In genomic region chr3:45223889-45224730, GRCh38 we compare ENCODE assay signal across 9 cellular contexts. TPM values are rescaled to one million over a fixed set of nuclear protein-coding genes. Genes with fewer than 3 reads are reported as not detected.
DNase-seq lines count a peak whose midpoint lies in the region; ATAC-seq and TF ChIP-seq lines count a peak whose summit lies in the region.
"Had no signal": no experiment of that assay in that cellular context is flagged by ENCODE, and none has a peak within 500 bp of the region (broad histone marks: within the 10 kb centered on the region; RNA-seq: fewer than 3 reads in every experiment).

No MANE protein-coding gene starts in this region.

- H3K4me1 ChIP-seq in adipocyte (ENCODE audit: control insufficient read depth, insufficient read depth, low read length): peaks cover 17% of the 10 kb centered on the region
- peaks cover 7% of the 10 kb centered on the region for H3K4me1 ChIP-seq in effector memory CD4-positive, alpha-beta T cell (ENCODE audit: control insufficient read depth, insufficient read depth, low read length, poor library complexity, severe bottlenecking)

- peak overlapping the region; percentile 74 for H3K9ac ChIP-seq in adipocyte (ENCODE audit: low read length)

- no peak overlapping the region for H3K27ac Mint-ChIP-seq in stimulated activated naive CD8-positive, alpha-beta T cell treated with anti-CD3 and anti-CD28 coated beads, Interleukin-15, amount 100 ng/mL, for 72 hours

- H3K4me1 Mint-ChIP-seq in stimulated activated naive CD8-positive, alpha-beta T cell treated with anti-CD3 and anti-CD28 coated beads, Interleukin-15, amount 100 ng/mL, for 72 hours: peaks cover 18% of the 10 kb centered on the region

- no peaks in the 10 kb centered on the region for H3K9me3 Mint-ChIP-seq in stimulated activated naive CD8-positive, alpha-beta T cell treated with anti-CD3 and anti-CD28 coated beads, Interleukin-15, amount 100 ng/mL, for 72 hours

- H3K36me3 ChIP-seq in adipocyte (ENCODE audit: control insufficient read depth, insufficient read depth, low read length, severe bottlenecking) (no peaks in the 10 kb centered on the region), kidney epithelial cell (ENCODE audit: control insufficient read depth, insufficient read depth, low read length) (no peaks in the 10 kb centered on the region)
- no peaks in the 10 kb centered on the region for H3K36me3 ChIP-seq in effector memory CD4-positive, alpha-beta T cell (ENCODE audit: control insufficient read depth, insufficient read depth, low read length)
- H3K36me3 ChIP-seq: gastroesophageal sphincter had no signal

- peak overlapping the region; percentile 84 for H3K4me3 ChIP-seq in adipocyte (ENCODE audit: low read length)
- peak overlapping the region; percentile 52 for H3K4me3 ChIP-seq in kidney epithelial cell (ENCODE audit: low read depth, low read length)
- no peak overlapping the region for H3K4me3 ChIP-seq in effector memory CD4-positive, alpha-beta T cell (ENCODE audit: insufficient read depth, low read depth, low read length, poor library complexity, severe bottlenecking)

- no peak overlapping the region for H3K27ac ChIP-seq in effector memory CD4-positive, alpha-beta T cell (ENCODE audit: insufficient read depth, low read length, poor library complexity, severe bottlenecking)
- H3K27ac ChIP-seq: gastroesophageal sphincter had no signal

- peaks cover 87% of the 10 kb centered on the region for H3K27me3 Mint-ChIP-seq in stimulated activated naive CD8-positive, alpha-beta T cell treated with anti-CD3 and anti-CD28 coated beads, Interleukin-15, amount 100 ng/mL, for 72 hours

- H3K27me3 ChIP-seq in adipocyte (replicated peaks; ENCODE audit: control insufficient read depth, insufficient read depth, low read length) (no peaks in the 10 kb centered on the region), kidney epithelial cell (ENCODE audit: control insufficient read depth, insufficient read depth, low read length) (peaks cover 2% of the 10 kb centered on the region)
- H3K27me3 ChIP-seq in effector memory CD4-positive, alpha-beta T cell (replicated peaks; ENCODE audit: control insufficient read depth, insufficient read depth, low read length, poor library complexity, severe bottlenecking): peaks cover 48% of the 10 kb centered on the region

- no peak for ATAC-seq in stimulated activated naive CD8-positive, alpha-beta T cell treated with anti-CD3 and anti-CD28 coated beads, Interleukin-15, Interleukin-2, amounts not matched to agents 100 U/mL and 50 U/mL, for 24 hours
- no peak for ATAC-seq in stimulated activated naive CD8-positive, alpha-beta T cell treated with anti-CD3 and anti-CD28 coated beads, Interleukin-15, amount 100 ng/mL, for 72 hours

- H3K9me3 ChIP-seq in adipocyte (ENCODE audit: control insufficient read depth, low read length): no peaks in the 10 kb centered on the region
- no peaks in the 10 kb centered on the region for H3K9me3 ChIP-seq in effector memory CD4-positive, alpha-beta T cell (ENCODE audit: control insufficient read depth, low read length)
- H3K9me3 ChIP-seq: gastroesophageal sphincter had no signal

- TF ChIP-seq CTCF in kidney epithelial cell (IDR thresholded peaks at IDR 0.05; ENCODE audit: insufficient read depth, low read length, poor library complexity, severe bottlenecking): no peak

- DNase-seq in stimulated activated naive CD8-positive, alpha-beta T cell treated with anti-CD3 and anti-CD28 coated beads, Interleukin-15, Interleukin-2, amounts not matched to agents 100 U/mL and 50 U/mL, for 24 hours: peak; percentile 42
- no peak for DNase-seq in stimulated activated naive CD8-positive, alpha-beta T cell treated with anti-CD3 and anti-CD28 coated beads, Interleukin-15, amount 100 ng/mL, for 72 hours
- DNase-seq in adipocyte (ENCODE audit: low read depth): peak; percentile 69
- DNase-seq in kidney epithelial cell (ENCODE audit: low read depth): no peak
- DNase-seq in effector memory CD4-positive, alpha-beta T cell: no peak
- no peak for DNase-seq in DMS53 treated with DMSO at 0.1 percent for 48 hours (lab: John Stamatoyannopoulos, UW; ENCODE audit: unreplicated experiment)
- DNase-seq in activated effector memory CD4-positive, alpha-beta T cell treated with anti-CD3 and anti-CD28 coated beads, Interleukin-2, amount 50 U/mL, for 16 hours: no peak
- no peak for DNase-seq in SK-N-DZ (ENCODE audit: low spot score)

- peak overlapping the region in 1 of 2 donors; percentile 58 for H3K4me3 Mint-ChIP-seq in stimulated activated naive CD8-positive, alpha-beta T cell treated with anti-CD3 and anti-CD28 coated beads, Interleukin-15, amount 100 ng/mL, for 72 hours

RNA-seq across cellular contexts. Expression of gene TMEM158, which starts 2.0 kb away (rescaled TPM):
- 1.1 and 5.8 TPM in 2 replicates for total RNA-seq in kidney epithelial cell
- 0.97 and 2.4 TPM in 2 replicates for polyA plus RNA-seq in SK-N-DZ (2014; cell fraction: cytosol; rRNA removed)
- 1.0 TPM in 2 replicates for polyA plus RNA-seq in SK-N-DZ (2014; cell fraction: nucleus; rRNA removed)

Comparison
In these comparisons a context has a peak if more than half of its experiments do, and no peak if none do; other contexts are left out.
1. DNase-seq: peak in stimulated activated naive CD8-positive, alpha-beta T cell treated with anti-CD3 and anti-CD28 coated beads, Interleukin-15, Interleukin-2, amounts not matched to agents 100 U/mL and 50 U/mL, for 24 hours (single experiment) and adipocyte (single experiment); none in stimulated activated naive CD8-positive, alpha-beta T cell treated with anti-CD3 and anti-CD28 coated beads, Interleukin-15, amount 100 ng/mL, for 72 hours (0 of 2), kidney epithelial cell (single experiment), effector memory CD4-positive, alpha-beta T cell (0 of 3), DMS53 treated with DMSO at 0.1 percent for 48 hours (single experiment), activated effector memory CD4-positive, alpha-beta T cell treated with anti-CD3 and anti-CD28 coated beads, Interleukin-2, amount 50 U/mL, for 16 hours (single experiment) and SK-N-DZ (single experiment).